In genomic region chr2:197453914-197454398, GRCh38 we compare ENCODE assay signal across 8 cellular contexts. TPM values are rescaled to one million over a fixed set of nuclear protein-coding genes. Genes with fewer than 3 reads are reported as not detected.
DNase-seq lines count a peak whose midpoint lies in the region; ATAC-seq and TF ChIP-seq lines count a peak whose summit lies in the region.

No MANE protein-coding gene starts in this region.

- WGBS in aorta, 2 donors = 0 to 1% methylated on average over 11 of the region's 11 CpGs

- 0 out of 2 replicates have a peak, but pooled peaks cover 5% of the 10 kb centered on the region for H3K36me3 ChIP-seq in ACC112 (ENCODE audit: insufficient read depth, low read length)
- peaks cover 7% of the 10 kb centered on the region; the same call in 1 of the 2 replicates for H3K36me3 ChIP-seq in OCI-LY7 (ENCODE audit: insufficient read depth, low read length)
- peaks cover 0 to under 1% of the 10 kb centered on the region in 2 donors for H3K36me3 ChIP-seq in aorta (ENCODE audit: control insufficient read depth in 1 of 2, insufficient read depth in 2 of 2, low read length in 1 of 2)

- peak overlapping the region; percentile 70 for H3K4me2 ChIP-seq in OCI-LY7 (ENCODE audit: low read length)

- ATAC-seq in GM18508 (IDR thresholded peaks at IDR 0.05; ENCODE audit: insufficient read depth, unreplicated experiment) (peak; percentile 19), HG02970 (IDR thresholded peaks at IDR 0.05; ENCODE audit: low FRiP score, unreplicated experiment) (peak; percentile 20), aorta (ENCODE audit: low FRiP score) (peak; percentile 89)

- intact Hi-C loops in OCI-LY7 (cut with micrococcal nuclease; ENCODE audit: unreplicated experiment) (loop anchor here (1.0 to 5.0 kb wide), 4 partner anchors 19 to 253 kb away; partner anchors contain the start of genes HSPE1, MARS2 and SF3B1), aorta (cut with DNase I) (loop anchor here in 1 of 2 donors (1.0 to 10.0 kb wide), 3 partner anchors 19 to 251 kb away; partner anchors contain the start of genes HSPE1, MARS2 and SF3B1)

- CTCF ChIA-PET in OCI-LY7 (lab: Charles Lee; ENCODE audit: unreplicated experiment) = no interaction called here

- TF ChIP-seq CTCF in OCI-LY7 (conservative IDR thresholded peaks at IDR 0.05; ENCODE audit: low read length) = no peak

- peak overlapping the region; percentile 99 for H3K27ac ChIP-seq in ACC112 (ENCODE audit: low read depth, low read length)
- H3K27ac ChIP-seq in OCI-LY7 (ENCODE audit: low read depth, low read length, poor library complexity, severe bottlenecking) = peak overlapping the region; percentile 72
- peak overlapping the region; percentile 7 to 94 for H3K27ac ChIP-seq in aorta (ENCODE audit: low read depth in 1 of 2, low read length in 2 of 2)

- no peaks in the 10 kb centered on the region for H4K20me1 ChIP-seq in OCI-LY7 (ENCODE audit: insufficient read depth, low read length)

- H3K9me3 ChIP-seq in OCI-LY7 (ENCODE audit: low read length) = no peaks in the 10 kb centered on the region
- H3K9me3 ChIP-seq in aorta (ENCODE audit: control insufficient read depth, low read length) = no peaks in the 10 kb centered on the region

- H3K4me1 ChIP-seq in ACC112 (ENCODE audit: control insufficient read depth, insufficient read depth, low read length, unreplicated experiment) (peaks cover 14% of the 10 kb centered on the region), OCI-LY7 (ENCODE audit: insufficient read depth, low read length, poor library complexity, severe bottlenecking) (peaks cover 17% of the 10 kb centered on the region), aorta (ENCODE audit: control insufficient read depth in 1 of 2, insufficient read depth in 2 of 2, low read length in 2 of 2) (no peaks in the 10 kb centered on the region)

- no peaks in the 10 kb centered on the region for H3K27me3 ChIP-seq in ACC112 (ENCODE audit: insufficient read depth, low read length)
- H3K27me3 ChIP-seq in aorta (ENCODE audit: control insufficient read depth in 1 of 2, insufficient read depth in 2 of 2, low read length in 1 of 2) = no peaks in the 10 kb centered on the region

- H3K9me2 ChIP-seq in OCI-LY7 (ENCODE audit: insufficient read depth, low read length) = no peaks in the 10 kb centered on the region

- H3K4me3 ChIP-seq in ACC112 (ENCODE audit: low read depth, low read length) = peak overlapping the region; percentile 94
- H3K4me3 ChIP-seq in OCI-LY7 (ENCODE audit: low read depth, low read length, poor library complexity, severe bottlenecking) = peak overlapping the region; percentile 84
- H3K4me3 ChIP-seq in aorta (ENCODE audit: low read length in 2 of 2) = peak overlapping the region; percentile 53 to 75

- no TSS peak for BruUV-seq in OCI-LY7 (replicated peaks; lab: Mats Ljungman, UMichigan)

- H3K79me2 ChIP-seq in ACC112 (ENCODE audit: control insufficient read depth, insufficient read depth, low read length, unreplicated experiment) = peaks cover 45% of the 10 kb centered on the region
- H3K79me2 ChIP-seq in OCI-LY7 (ENCODE audit: insufficient read depth, low read depth, low read length) = peaks cover 46% of the 10 kb centered on the region

- no peak for DNase-seq in OCI-LY7 (ENCODE audit: low spot score)
- peak; percentile 86 to 96 for DNase-seq in dermis microvascular lymphatic vessel endothelial cell (ENCODE audit: low read depth in 2 of 2)
- peak; percentile 90 for DNase-seq in mesenteric fat pad (ENCODE audit: low spot score)
- DNase-seq in aorta = peak in 1 of 2 donors; percentile 92
- DNase-seq in NK-92 treated with Interleukin-12 subunit alpha and Interleukin-12 subunit beta, amount 100 ng/mL, for 24 hours (lab: John Stamatoyannopoulos, UW) = no peak

- no peak overlapping the region for H2AFZ ChIP-seq in ACC112 (ENCODE audit: low read length, unreplicated experiment)
- peak overlapping the region; percentile 82 for H2AFZ ChIP-seq in OCI-LY7 (ENCODE audit: low read length)

- POLR2A ChIA-PET in OCI-LY7 (lab: Charles Lee) = interaction anchor here (0.6 to 3.5 kb wide), 4 partner anchors 16 to 314 kb away, joined by 3 to 41 read pairs (median 4); partner anchors contain the start of gene SF3B1

RNA-seq across cellular contexts. Expression of gene COQ10B, which starts 0.6 kb away (rescaled TPM):
- total RNA-seq in OCI-LY7 (2014; rRNA removed; shearing (Covaris generic)) = 4.5 and 5.0 TPM in 2 replicates
- total RNA-seq in OCI-LY7 (2022) = 12.2 and 13.5 TPM in 2 replicates
- 20.5 and 27.8 TPM in 2 replicates for total RNA-seq in dermis microvascular lymphatic vessel endothelial cell
- 38.2 TPM for total RNA-seq in mesenteric fat pad
- 10 to 100 TPM; 26.0 to 39.8 TPM for total RNA-seq in aorta
- polyA plus RNA-seq in aorta = 10 to 100 TPM; 20.0 to 24.0 TPM

RNA-seq across cellular contexts. Expression of gene SF3B1, which starts 19.1 kb away (rescaled TPM):
- 162 and 198 TPM in 2 replicates for total RNA-seq in OCI-LY7 (2014; rRNA removed; shearing (Covaris generic))
- total RNA-seq in OCI-LY7 (2022) (268 and 298 TPM in 2 replicates), dermis microvascular lymphatic vessel endothelial cell (140 and 150 TPM in 2 replicates), mesenteric fat pad (206 TPM), aorta (100 to 1,000 TPM; 281 to 337 TPM)
- 100 to 1,000 TPM in 1 of 2 donors, 10 to 100 TPM in 1; 60.7 to 375 TPM for polyA plus RNA-seq in aorta

RNA-seq across cellular contexts. Expression of gene HSPD1, which starts 45.7 kb away (rescaled TPM):
- total RNA-seq in OCI-LY7 (2014; rRNA removed; shearing (Covaris generic)) = 370 and 405 TPM in 2 replicates
- total RNA-seq in OCI-LY7 (2022) = 599 and 702 TPM in 2 replicates
- total RNA-seq in dermis microvascular lymphatic vessel endothelial cell = 92.3 and 136 TPM in 2 replicates
- 234 TPM for total RNA-seq in mesenteric fat pad
- 100 to 1,000 TPM; 115 to 149 TPM for total RNA-seq in aorta
- 100 to 1,000 TPM in 1 of 2 donors, 10 to 100 TPM in 1; 74.4 to 113 TPM for polyA plus RNA-seq in aorta

RNA-seq across cellular contexts. Expression of gene HSPE1, which starts 46.2 kb away (rescaled TPM):
- 189 and 314 TPM in 2 replicates for total RNA-seq in OCI-LY7 (2014; rRNA removed; shearing (Covaris generic))
- total RNA-seq in OCI-LY7 (2022) (219 and 259 TPM in 2 replicates), dermis microvascular lymphatic vessel endothelial cell (30.1 and 63.0 TPM in 2 replicates), mesenteric fat pad (95.8 TPM), aorta (10 to 100 TPM; 46.1 to 61.2 TPM)
- 100 to 1,000 TPM in 1 of 2 donors, 10 to 100 TPM in 1; 48.5 to 113 TPM for polyA plus RNA-seq in aorta

Comparison
In these comparisons a context has a peak if more than half of its experiments do, and no peak if none do; other contexts are left out.
1. ATAC-seq: peak in every context shown above with its lines; median percentile 89 in aorta; 20 in HG02970; 19 in GM18508.
2. DNase-seq: peak in dermis microvascular lymphatic vessel endothelial cell (2 of 2) and mesenteric fat pad (single experiment); none in OCI-LY7 (single experiment) and NK-92 treated with Interleukin-12 subunit alpha and Interleukin-12 subunit beta, amount 100 ng/mL, for 24 hours (single experiment).
3. Peak in every context shown above with its lines, with median percentiles within 50 percentile points of each other: H3K27ac ChIP-seq and H3K4me3 ChIP-seq.